ENCODE assay signal across 25 cellular contexts in genomic region chr10:18516851-18517250, GRCh38.
"Had no signal": no experiment of that assay in that cellular context is flagged by ENCODE, and none has a peak within 500 bp of the region (broad histone marks: within the 10 kb centered on the region; RNA-seq: fewer than 3 reads in every experiment).

No MANE protein-coding gene starts in this region.

- DNase-seq: stimulated activated CD4-positive, alpha-beta T cell treated with anti-CD3 and anti-CD28 coated beads, Interleukin-2, amount 100 ng/mL, for 48 hours; stimulated activated CD4-positive, alpha-beta T cell treated with anti-CD3 and anti-CD28 coated beads, Interleukin-4, amount 100 ng/mL, for 1 hour; stimulated activated CD4-positive, alpha-beta T cell treated with anti-CD3 and anti-CD28 coated beads, Interleukin-4, amount 100 ng/mL, for 24 hours; stimulated activated CD4-positive, alpha-beta T cell treated with anti-CD3 and anti-CD28 coated beads, Interleukin-4, amount 100 ng/mL, for 4 hours; stimulated activated CD8-positive, alpha-beta memory T cell treated with anti-CD3 and anti-CD28 coated beads, Interleukin-4, amount 100 ng/mL, for 48 hours; stimulated activated naive B cell treated with anti-CD40 and anti-IgM and Interleukin-4, amounts not matched to agents 10 μg/mL and 1 μg/mL and 100 μg/mL, for 72 hours; stimulated activated naive CD4-positive, alpha-beta T cell; stimulated activated naive CD4-positive, alpha-beta T cell treated with Interleukin-2 at 50 U/mL for 16 hours; stimulated activated naive CD8-positive, alpha-beta T cell treated with anti-CD3 and anti-CD28 coated beads, Interleukin-15, amount 100 ng/mL, for 72 hours; stimulated activated naive CD8-positive, alpha-beta T cell treated with anti-CD3 and anti-CD28 coated beads, Interleukin-15, Interleukin-2, amounts not matched to agents 100 U/mL and 50 U/mL, for 24 hours; stomach; substantia nigra; testis; thyroid gland; tibial artery; transverse colon; upper lobe of left lung; upper lobe of right lung; uterus had no signal

- H3K9me3 ChIP-seq: suprapubic skin, testis, thoracic aorta, thyroid gland, tibial artery, tibial nerve, transverse colon, upper lobe of left lung, upper lobe of right lung, uterus, vagina had no signal

- ATAC-seq: stimulated activated effector memory CD8-positive, alpha-beta T cell treated with anti-CD3 and anti-CD28 coated beads, Interleukin-12 subunit alpha, Interleukin-12 subunit beta, amount 100 ng/mL, for 72 hours; stimulated activated memory B cell treated with anti-CD40 and anti-IgM and Interleukin-4, amounts not matched to agents 10 μg/mL and 1 μg/mL and 100 μg/mL, for 72 hours; stimulated activated naive B cell treated with anti-CD40 and anti-IgM and Interleukin-4, amounts not matched to agents 10 μg/mL and 1 μg/mL and 100 μg/mL, for 72 hours; stimulated activated naive CD8-positive, alpha-beta T cell treated with anti-CD3 and anti-CD28 coated beads, Interleukin-15, amount 100 ng/mL, for 72 hours; stimulated activated naive CD8-positive, alpha-beta T cell treated with anti-CD3 and anti-CD28 coated beads, Interleukin-15, Interleukin-2, amounts not matched to agents 100 U/mL and 50 U/mL, for 24 hours; upper lobe of right lung had no signal

- H3K4me3 ChIP-seq: stomach, suprapubic skin, testis, thoracic aorta, thyroid gland, tibial artery, tibial nerve, transverse colon, upper lobe of left lung, upper lobe of right lung, uterus, vagina had no signal

- H3K36me3 ChIP-seq: suprapubic skin, thyroid gland, upper lobe of left lung, upper lobe of right lung, uterus had no signal

- H3K27me3 ChIP-seq: stomach, suprapubic skin, testis, thyroid gland, tibial artery, tibial nerve, transverse colon, upper lobe of left lung, upper lobe of right lung, uterus, vagina had no signal

- H3K4me1 ChIP-seq: stomach, suprapubic skin, testis, thyroid gland, tibial artery, tibial nerve, transverse colon, upper lobe of left lung, upper lobe of right lung, uterus, vagina had no signal

- H3K27ac ChIP-seq: stomach, suprapubic skin, testis, thoracic aorta, thyroid gland, tibial artery, tibial nerve, transverse colon, upper lobe of left lung, upper lobe of right lung, uterus, vagina had no signal
